ENCODE assay signal across 8 cellular contexts in genomic region chr6:5671162-5671561, GRCh38.
DNase-seq lines count a peak whose midpoint lies in the region; ATAC-seq and TF ChIP-seq lines count a peak whose summit lies in the region.

No MANE protein-coding gene starts in this region.

- H3K4me1 ChIP-seq in OCI-LY1 (ENCODE audit: insufficient read depth, low read length, severe bottlenecking) (peaks cover 83% of the 10 kb centered on the region), psoas muscle (peaks cover 22% of the 10 kb centered on the region)

- H3F3A ChIP-seq in OCI-LY1 (ENCODE audit: insufficient read depth, low read length) = 0 out of 2 replicates have a peak, but pooled peaks cover 2% of the 10 kb centered on the region

- peak; percentile 66 for ATAC-seq in Right ventricle myocardium superior (ENCODE audit: poor library complexity)
- peak; percentile 91 for ATAC-seq in esophagus mucosa
- peak in 3 of 4 donors; percentile 8 to 34 (median 21) for ATAC-seq in psoas muscle
- ATAC-seq in GM19023 (IDR thresholded peaks at IDR 0.05; ENCODE audit: unreplicated experiment) = no peak
- no peak for ATAC-seq in HG03521 (IDR thresholded peaks at IDR 0.05; ENCODE audit: unreplicated experiment)

- no peaks in the 10 kb centered on the region for H4K20me1 ChIP-seq in OCI-LY1 (ENCODE audit: insufficient read depth, low read length)

- H3K27me3 ChIP-seq in OCI-LY1 (ENCODE audit: insufficient read depth, low read length) = no peaks in the 10 kb centered on the region
- no peaks in the 10 kb centered on the region for H3K27me3 ChIP-seq in psoas muscle (ENCODE audit: insufficient read depth in 3 of 3, low read length in 2 of 3)

- H2AFZ ChIP-seq in OCI-LY1 (ENCODE audit: low read length) = no peak overlapping the region

- no peak for TF ChIP-seq CTCF in OCI-LY1 (IDR thresholded peaks at IDR 0.05; ENCODE audit: low read length)
- no peak for TF ChIP-seq CTCF in psoas muscle (IDR thresholded peaks at IDR 0.05)

- H3K9ac ChIP-seq in OCI-LY1 (ENCODE audit: low read length) = peak overlapping the region; percentile 52

- H3K27ac ChIP-seq in OCI-LY1 (ENCODE audit: low read depth, low read length, poor library complexity, severe bottlenecking) (peak overlapping the region; percentile 92), psoas muscle (no peak overlapping the region)

- H3K36me3 ChIP-seq in OCI-LY1 (ENCODE audit: insufficient read depth, low read length) (peaks cover 5% of the 10 kb centered on the region; the same call in 1 of the 2 replicates), psoas muscle (ENCODE audit: insufficient read depth in 1 of 2, low read depth in 1 of 2) (no peaks in the 10 kb centered on the region)

- WGBS in psoas muscle, 3 donors = 69 to 70% (median 70%) methylated on average over 5 of the region's 5 CpGs

- H3K79me2 ChIP-seq in OCI-LY1 (ENCODE audit: insufficient read depth, low read length) = no peaks in the 10 kb centered on the region

- no peaks in the 10 kb centered on the region for H3K9me3 ChIP-seq in OCI-LY1 (ENCODE audit: low read length)
- H3K9me3 ChIP-seq in psoas muscle = no peaks in the 10 kb centered on the region

- peak; percentile 47 for DNase-seq in Right ventricle myocardium superior
- no peak for DNase-seq in cardiac septum (ENCODE audit: low spot score)
- no peak for DNase-seq in psoas muscle
- DNase-seq in AG08396 (ENCODE audit: low spot score) = no peak

- peak overlapping the region; percentile 63 for H3K4me2 ChIP-seq in OCI-LY1 (ENCODE audit: low read length)

- intact Hi-C loops in Right ventricle myocardium superior (cut with DNase I) = no loop called here
- intact Hi-C loops in cardiac septum (cut with DNase I) = no loop called here
- intact Hi-C loops in psoas muscle (cut with DNase I) = no loop called here

- H3K4me3 ChIP-seq in OCI-LY1 (ENCODE audit: low read depth, low read length, poor library complexity, severe bottlenecking) (peak overlapping the region; percentile 39), psoas muscle (no peak overlapping the region)

- H3K9me2 ChIP-seq in OCI-LY1 (ENCODE audit: low read depth, low read length) = no peaks in the 10 kb centered on the region

Comparison
In these comparisons a context has a peak if more than half of its experiments do, and no peak if none do; other contexts are left out.
1. ATAC-seq: peak in Right ventricle myocardium superior (single experiment), esophagus mucosa (single experiment) and psoas muscle (3 of 4); none in GM19023 (single experiment) and HG03521 (single experiment).